Comparison of ENCODE assay signal across 16 cellular contexts in genomic region chr6:30748301-30748769, GRCh38. TPM values are rescaled to one million over a fixed set of nuclear protein-coding genes. Genes with fewer than 3 reads are reported as not detected.
A peak's percentile ranks its signal among the peaks of the same experiment; 100 is the strongest.
DNase-seq lines count a peak whose midpoint lies in the region; ATAC-seq, FAIRE-seq and TF ChIP-seq lines count a peak whose summit lies in the region.
"Had no signal": no experiment of that assay in that cellular context is flagged by ENCODE, and none has a peak within 500 bp of the region (broad histone marks: within the 10 kb centered on the region; RNA-seq: fewer than 3 reads in every experiment).

No MANE protein-coding gene starts in this region.

- H3K4me1 Mint-ChIP-seq in Caco-2 (ENCODE audit: low read depth, unreplicated experiment) (peaks cover 35% of the 10 kb centered on the region), endothelial cell (ENCODE audit: unreplicated experiment) (peaks cover 22% of the 10 kb centered on the region)

- H3K79me2 ChIP-seq in PC-3 (ENCODE audit: low read length) = peaks cover 60% of the 10 kb centered on the region

- H3K9me3 Mint-ChIP-seq in Caco-2 (ENCODE audit: unreplicated experiment) = no peaks in the 10 kb centered on the region
- H3K9me3 Mint-ChIP-seq in endothelial cell (ENCODE audit: unreplicated experiment) = no peaks in the 10 kb centered on the region
- H3K9me3 Mint-ChIP-seq: activated CD4-positive, alpha-beta T cell treated with anti-CD3 and anti-CD28 coated beads, Interleukin-2, amount 10 ng/mL, durations not matched to agents 7 days and 5 days; effector memory CD8-positive, alpha-beta T cell; natural killer cell; stimulated activated naive CD8-positive, alpha-beta T cell treated with anti-CD3 and anti-CD28 coated beads, Interleukin-15, amount 100 ng/mL, for 72 hours had no signal

- no peak overlapping the region for H3K4me3 ChIP-seq in Caco-2 (ENCODE audit: low read depth, low read length)
- H3K4me3 ChIP-seq in PC-3 (ENCODE audit: low read length) = peak overlapping the region; percentile 29; the same call in 1 of the 2 replicates
- no peak overlapping the region for H3K4me3 ChIP-seq in pancreas
- H3K4me3 ChIP-seq: SJCRH30 had no signal

- H3K27ac Mint-ChIP-seq in Caco-2 (ENCODE audit: unreplicated experiment) = peak overlapping the region; percentile 90
- peak overlapping the region; percentile 33 for H3K27ac Mint-ChIP-seq in endothelial cell (ENCODE audit: unreplicated experiment)
- H3K27ac Mint-ChIP-seq: activated CD4-positive, alpha-beta T cell treated with anti-CD3 and anti-CD28 coated beads, Interleukin-2, amount 10 ng/mL, durations not matched to agents 7 days and 5 days; natural killer cell; stimulated activated naive CD8-positive, alpha-beta T cell treated with anti-CD3 and anti-CD28 coated beads, Interleukin-15, amount 100 ng/mL, for 72 hours had no signal

- peak overlapping the region; percentile 98 for H3K9ac ChIP-seq in PC-3 (ENCODE audit: low read length)

- no peaks in the 10 kb centered on the region for H3K27me3 ChIP-seq in Caco-2 (replicated peaks; ENCODE audit: control insufficient read depth, insufficient read depth, low read length)
- H3K27me3 ChIP-seq in PC-3 (ENCODE audit: low read length) = no peaks in the 10 kb centered on the region
- no peaks in the 10 kb centered on the region for H3K27me3 ChIP-seq in pancreas
- H3K27me3 ChIP-seq: SJCRH30 had no signal

- ATAC-seq in PC-3 (peak; percentile 21), pancreas (peak; percentile 17 to 45 (median 20)), HG03139 (IDR thresholded peaks at IDR 0.05; ENCODE audit: unreplicated experiment) (no peak), HG03039 (IDR thresholded peaks at IDR 0.05; ENCODE audit: unreplicated experiment) (no peak)
- ATAC-seq: effector memory CD8-positive, alpha-beta T cell; natural killer cell; stimulated activated naive CD8-positive, alpha-beta T cell treated with anti-CD3 and anti-CD28 coated beads, Interleukin-15, amount 100 ng/mL, for 72 hours had no signal

- peaks cover 6% of the 10 kb centered on the region for H4K20me1 ChIP-seq in PC-3 (ENCODE audit: low read length)

- no peak for FAIRE-seq in pancreas (lab: Jason Lieb, UNC)

- H3K36me3 ChIP-seq in Caco-2 (ENCODE audit: control insufficient read depth, insufficient read depth, low read length) (no peaks in the 10 kb centered on the region), PC-3 (ENCODE audit: low read depth, low read length) (peaks cover 9% of the 10 kb centered on the region), pancreas (no peaks in the 10 kb centered on the region)
- H3K36me3 ChIP-seq: SJCRH30 had no signal

- H3K9me3 ChIP-seq in Caco-2 = no peaks in the 10 kb centered on the region
- H3K9me3 ChIP-seq in PC-3 (ENCODE audit: low read length) = no peaks in the 10 kb centered on the region
- no peaks in the 10 kb centered on the region for H3K9me3 ChIP-seq in pancreas
- H3K9me3 ChIP-seq: SJCRH30 had no signal

- no peaks in the 10 kb centered on the region for H3K27me3 Mint-ChIP-seq in Caco-2 (ENCODE audit: insufficient read depth, unreplicated experiment)
- no peaks in the 10 kb centered on the region for H3K27me3 Mint-ChIP-seq in endothelial cell (ENCODE audit: unreplicated experiment)
- H3K27me3 Mint-ChIP-seq: activated CD4-positive, alpha-beta T cell treated with anti-CD3 and anti-CD28 coated beads, Interleukin-2, amount 10 ng/mL, durations not matched to agents 7 days and 5 days; effector memory CD8-positive, alpha-beta T cell; stimulated activated naive CD8-positive, alpha-beta T cell treated with anti-CD3 and anti-CD28 coated beads, Interleukin-15, amount 100 ng/mL, for 72 hours had no signal

- intact Hi-C loops in Caco-2 (cut with micrococcal nuclease; ENCODE audit: unreplicated experiment) (loop anchor here (10.0 kb wide), 1 partner anchor 336 kb away; no protein-coding TSS in a partner anchor), PC-3 (cut with micrococcal nuclease) (loop anchor here (1.0 to 5.0 kb wide), 4 partner anchors 20 to 329 kb away; no protein-coding TSS in a partner anchor), pancreas (cut with DNase I) (no loop called here)

- 31% methylated on average over 5 of the region's 5 CpGs for WGBS in pancreas, 2 donors

- CTCF ChIA-PET in Caco-2 (lab: Charles Lee) = no interaction called here
- CTCF ChIA-PET in PC-3 (lab: Charles Lee) = interaction anchor here (0.5 kb wide), 1 partner anchor 8 kb away, joined by 5 read pairs; no protein-coding TSS in a partner anchor

- TF ChIP-seq CTCF in Caco-2 (IDR thresholded peaks at IDR 0.05; ENCODE audit: insufficient read depth in 1 of 2, low read depth in 1 of 2, low read length in 1 of 2, severe bottlenecking in 1 of 2, unreplicated experiment in 1 of 2) (no peak), PC-3 (conservative IDR thresholded peaks at IDR 0.05; ENCODE audit: low read depth, low read length) (no peak), endothelial cell (IDR thresholded peaks at IDR 0.05; ENCODE audit: unreplicated experiment) (no peak), pancreas (IDR thresholded peaks at IDR 0.05) (no peak)

- POLR2A ChIA-PET in Caco-2 (lab: Charles Lee) (no interaction called here), PC-3 (lab: Charles Lee; ENCODE audit: unreplicated experiment) (interaction anchor here (0.5 to 1.2 kb wide), 8 partner anchors 17 to 137 kb away, joined by 3 to 16 read pairs (median 4); no protein-coding TSS in a partner anchor)

- no TSS peak for BruUV-seq in Caco-2 (replicated peaks; lab: Mats Ljungman, UMichigan)
- BruUV-seq in PC-3 (replicated peaks; lab: Mats Ljungman, UMichigan) = no TSS peak

- no peak overlapping the region for H2AFZ ChIP-seq in PC-3 (ENCODE audit: low read length)

- DNase-seq in Caco-2 (no peak), PC-3 (peak; percentile 81), endothelial cell (ENCODE audit: low spot score) (no peak), pancreas (peak in 1 of 6 donors; percentile 66), AG08396 (ENCODE audit: low spot score) (no peak), MV-4-11 (lab: John Stamatoyannopoulos, UW) (no peak)
- DNase-seq: activated CD4-positive, alpha-beta T cell treated with anti-CD3 and anti-CD28 coated beads, Interleukin-2, amount 10 ng/mL, durations not matched to agents 7 days and 5 days; CD4-positive, CD25-positive, alpha-beta regulatory T cell; effector memory CD8-positive, alpha-beta T cell; GOT3; natural killer cell; NCI-H510A; SJCRH30; stimulated activated naive CD8-positive, alpha-beta T cell treated with anti-CD3 and anti-CD28 coated beads, Interleukin-15, amount 100 ng/mL, for 72 hours had no signal

- peak overlapping the region; percentile 98 for H3K27ac ChIP-seq in PC-3 (ENCODE audit: low read length)
- peak overlapping the region; percentile 82 to 96 (median 89) for H3K27ac ChIP-seq in pancreas
- H3K27ac ChIP-seq: SJCRH30 had no signal

- H3K4me3 Mint-ChIP-seq in Caco-2 (ENCODE audit: unreplicated experiment) (no peak overlapping the region), endothelial cell (ENCODE audit: unreplicated experiment) (no peak overlapping the region)
- H3K4me3 Mint-ChIP-seq: activated CD4-positive, alpha-beta T cell treated with anti-CD3 and anti-CD28 coated beads, Interleukin-2, amount 10 ng/mL, durations not matched to agents 7 days and 5 days; effector memory CD8-positive, alpha-beta T cell; natural killer cell; stimulated activated naive CD8-positive, alpha-beta T cell treated with anti-CD3 and anti-CD28 coated beads, Interleukin-15, amount 100 ng/mL, for 72 hours had no signal

- peaks cover 32% of the 10 kb centered on the region for H3K4me1 ChIP-seq in Caco-2
- H3K4me1 ChIP-seq in PC-3 (ENCODE audit: insufficient read depth, low read length) = peaks cover 78% of the 10 kb centered on the region
- peaks cover 43 to 57% (median 45%) of the 10 kb centered on the region in 3 donors for H3K4me1 ChIP-seq in pancreas

- no peaks in the 10 kb centered on the region for H3K9me2 ChIP-seq in PC-3 (replicated peaks; ENCODE audit: low read length)

- H3F3A ChIP-seq in PC-3 (ENCODE audit: low read length, unreplicated experiment) = peaks cover 30% of the 10 kb centered on the region

- peak overlapping the region; percentile 64 for H3K4me2 ChIP-seq in PC-3 (ENCODE audit: low read length)

- H3K36me3 Mint-ChIP-seq in Caco-2 (ENCODE audit: insufficient read depth, unreplicated experiment) (peaks cover 6% of the 10 kb centered on the region), endothelial cell (ENCODE audit: low read depth, unreplicated experiment) (no peaks in the 10 kb centered on the region)
- H3K36me3 Mint-ChIP-seq: CD4-positive, CD25-positive, alpha-beta regulatory T cell; natural killer cell had no signal

RNA-seq across cellular contexts. Expression of gene IER3, which starts 4.0 kb away (rescaled TPM):
- 13.0 and 17.4 TPM in 2 replicates for total RNA-seq in Caco-2 (2022)
- total RNA-seq in PC-3 (2014; rRNA removed) = 1,173 and 1,198 TPM in 2 replicates
- 4.8 TPM for total RNA-seq in endothelial cell (ENCODE audit: unreplicated experiment)
- 10 to 100 TPM; 23.0 to 87.5 (median 41.3) TPM for total RNA-seq in pancreas
- 100 to 1,000 TPM in 1 of 2 donors, 10 to 100 TPM in 1; 99.4 to 174 TPM for polyA plus RNA-seq in pancreas

RNA-seq across cellular contexts. Expression of gene FLOT1, which starts 5.8 kb away (rescaled TPM):
- 101 and 113 TPM in 2 replicates for total RNA-seq in Caco-2 (2022)
- 305 and 401 TPM in 2 replicates for total RNA-seq in PC-3 (2014; rRNA removed)
- 136 TPM for total RNA-seq in endothelial cell (ENCODE audit: unreplicated experiment)
- total RNA-seq in pancreas = 10 to 100 TPM; 45.7 to 92.2 (median 51.3) TPM
- polyA plus RNA-seq in pancreas = 100 to 1,000 TPM; 123 to 151 TPM

RNA-seq across cellular contexts. Expression of gene TUBB, which starts 28.2 kb away (rescaled TPM):
- 742 and 788 TPM in 2 replicates for total RNA-seq in Caco-2 (2022)
- total RNA-seq in PC-3 (2014; rRNA removed) = 1,245 and 1,398 TPM in 2 replicates
- total RNA-seq in endothelial cell (ENCODE audit: unreplicated experiment) = 1,094 TPM
- 100 to 1,000 TPM in 4 of 6 donors, 10 to 100 TPM in 2; 66.1 to 171 (median 116) TPM for total RNA-seq in pancreas
- polyA plus RNA-seq in pancreas = 100 to 1,000 TPM in 1 of 2 donors, 10 to 100 TPM in 1; 67.9 to 111 TPM

RNA-seq across cellular contexts. Expression of gene MDC1, which starts 31.3 kb away (rescaled TPM):
- 46.6 and 48.6 TPM in 2 replicates for total RNA-seq in Caco-2 (2022)
- total RNA-seq in PC-3 (2014; rRNA removed) = 19.6 and 24.9 TPM in 2 replicates
- 51.7 TPM for total RNA-seq in endothelial cell (ENCODE audit: unreplicated experiment)
- 10 to 100 TPM; 12.3 to 18.7 (median 13.5) TPM for total RNA-seq in pancreas
- polyA plus RNA-seq in pancreas = 10 to 100 TPM; 18.9 to 28.0 TPM

RNA-seq across cellular contexts. Expression of gene NRM, which starts 57.6 kb away (rescaled TPM):
- total RNA-seq in Caco-2 (2022) (31.7 and 32.1 TPM in 2 replicates), PC-3 (2014; rRNA removed) (8.5 and 14.8 TPM in 2 replicates), endothelial cell (ENCODE audit: unreplicated experiment) (26.0 TPM), pancreas (1 to 10 TPM; 3.3 to 7.9 (median 4.6) TPM)
- 10 to 100 TPM; 18.2 to 23.6 TPM for polyA plus RNA-seq in pancreas

Comparison
In these comparisons a context has a peak if more than half of its experiments do, and no peak if none do; other contexts are left out.
1. ATAC-seq: peak in PC-3 (single experiment) and pancreas (4 of 4); none in HG03139 (single experiment) and HG03039 (single experiment).
2. RNA of gene IER3, which starts 4.0 kb away (total RNA-seq): 1,173 to 1,198 TPM in PC-3; 23.0 to 87.5 TPM in pancreas, 13.0 to 17.4 TPM in Caco-2 and 4.8 TPM in endothelial cell (single experiment); every median in the first group is over 10 times any median in the second.
3. intact Hi-C loops: an anchor here in Caco-2 (10.0 kb wide) and PC-3 (1.0 to 5.0 kb wide); none called in pancreas.